Comparison of ENCODE assay signal across 8 cellular contexts in genomic region chr12:50110127-50110761, GRCh38. TPM values are rescaled to one million over a fixed set of nuclear protein-coding genes. Genes with fewer than 3 reads are reported as not detected.
DNase-seq lines count a peak whose midpoint lies in the region; ATAC-seq, FAIRE-seq and TF ChIP-seq lines count a peak whose summit lies in the region.

No MANE protein-coding gene starts in this region.

- 14 to 39% (median 28%) methylated on average over 8 of the region's 8 CpGs for WGBS in small intestine, 3 donors

- peak overlapping the region; percentile 86 for H3K27ac Mint-ChIP-seq in activated CD4-positive, alpha-beta T cell treated with anti-CD3 and anti-CD28 coated beads, Interleukin-2, amount 10 ng/mL, durations not matched to agents 24 days and 14 days

- peak overlapping the region; percentile 47 for H3K27ac ChIP-seq in RWPE2 (ENCODE audit: poor library complexity, severe bottlenecking)
- H3K27ac ChIP-seq in small intestine (ENCODE audit: low read depth in 1 of 2, low read length in 1 of 2), result peak overlapping the region; percentile 92

- peaks cover 7% of the 10 kb centered on the region for H3K36me3 Mint-ChIP-seq in activated CD4-positive, alpha-beta T cell treated with anti-CD3 and anti-CD28 coated beads, Interleukin-2, amount 10 ng/mL, durations not matched to agents 24 days and 14 days (ENCODE audit: low read depth)

- peak overlapping the region; percentile 32 for H3K4me3 Mint-ChIP-seq in activated CD4-positive, alpha-beta T cell treated with anti-CD3 and anti-CD28 coated beads, Interleukin-2, amount 10 ng/mL, durations not matched to agents 24 days and 14 days

- no peaks in the 10 kb centered on the region for H3K9me3 ChIP-seq in RWPE2 (ENCODE audit: severe bottlenecking)
- H3K9me3 ChIP-seq in small intestine (ENCODE audit: control insufficient read depth, low read depth), result no peaks in the 10 kb centered on the region

- no peak for TF ChIP-seq CTCF in RWPE2 (IDR thresholded peaks at IDR 0.05; ENCODE audit: poor library complexity, severe bottlenecking)

- intact Hi-C loops in activated CD4-positive, alpha-beta T cell treated with anti-CD3 and anti-CD28 coated beads, Interleukin-2, amount 10 ng/mL, durations not matched to agents 24 days and 14 days (cut with micrococcal nuclease), result no loop called here

- FAIRE-seq in small intestine (lab: Jason Lieb, UNC), result no peak

- H3K4me3 ChIP-seq in RWPE2 (ENCODE audit: severe bottlenecking) (no peak overlapping the region), small intestine (ENCODE audit: low read depth in 1 of 2, low read length in 2 of 2) (no peak overlapping the region)

- H3K36me3 ChIP-seq in RWPE2 (ENCODE audit: low read depth) (no peaks in the 10 kb centered on the region), small intestine (ENCODE audit: control insufficient read depth in 2 of 2, insufficient read depth in 2 of 2, low read length in 2 of 2) (no peaks in the 10 kb centered on the region)

- ATAC-seq in RWPE2 (ENCODE audit: low read depth) (no peak), HG03354 (IDR thresholded peaks at IDR 0.05; ENCODE audit: poor library complexity, severe bottlenecking, unreplicated experiment) (no peak), HG03039 (IDR thresholded peaks at IDR 0.05; ENCODE audit: unreplicated experiment) (no peak)

- peaks cover 13% of the 10 kb centered on the region for H3K4me1 ChIP-seq in RWPE2 (ENCODE audit: insufficient read depth, poor library complexity, severe bottlenecking)
- peaks cover 1 to 19% of the 10 kb centered on the region in 2 donors for H3K4me1 ChIP-seq in small intestine (ENCODE audit: control insufficient read depth in 2 of 2, insufficient read depth in 1 of 2, low read depth in 1 of 2, low read length in 1 of 2)

- no peaks in the 10 kb centered on the region for H3K9me3 Mint-ChIP-seq in activated CD4-positive, alpha-beta T cell treated with anti-CD3 and anti-CD28 coated beads, Interleukin-2, amount 10 ng/mL, durations not matched to agents 24 days and 14 days

- H3K4me1 Mint-ChIP-seq in activated CD4-positive, alpha-beta T cell treated with anti-CD3 and anti-CD28 coated beads, Interleukin-2, amount 10 ng/mL, durations not matched to agents 24 days and 14 days, result peaks cover 23% of the 10 kb centered on the region

- DNase-seq in activated CD4-positive, alpha-beta T cell treated with anti-CD3 and anti-CD28 coated beads, Interleukin-2, amount 10 ng/mL, durations not matched to agents 24 days and 14 days, result no peak
- DNase-seq in activated CD4-positive, alpha-beta T cell treated with anti-CD3 and anti-CD28 coated beads for 1 hour, result no peak
- DNase-seq in RWPE2 (ENCODE audit: low spot score), result no peak
- peak; percentile 58 for DNase-seq in germinal center (ENCODE audit: low spot score)
- peak; percentile 98 for DNase-seq in small intestine
- no peak for DNase-seq in NCI-H1092 (lab: John Stamatoyannopoulos, UW)

- no peaks in the 10 kb centered on the region for H3K27me3 Mint-ChIP-seq in activated CD4-positive, alpha-beta T cell treated with anti-CD3 and anti-CD28 coated beads, Interleukin-2, amount 10 ng/mL, durations not matched to agents 24 days and 14 days

- no peaks in the 10 kb centered on the region for H3K27me3 ChIP-seq in RWPE2 (ENCODE audit: insufficient read depth, poor library complexity, severe bottlenecking)
- no peaks in the 10 kb centered on the region for H3K27me3 ChIP-seq in small intestine (ENCODE audit: control insufficient read depth in 2 of 2, insufficient read depth in 2 of 2, low read length in 2 of 2)

RNA-seq across cellular contexts. Expression of gene COX14, which starts 1.8 kb away (rescaled TPM):
- total RNA-seq in activated CD4-positive, alpha-beta T cell treated with anti-CD3 and anti-CD28 coated beads, Interleukin-2, amount 10 ng/mL, durations not matched to agents 24 days and 14 days, result 44.0 and 45.0 TPM in 2 replicates
- polyA plus RNA-seq in small intestine, result 100 to 1,000 TPM; 133 to 236 (median 182) TPM

RNA-seq across cellular contexts. Expression of gene GPD1, which starts 6.4 kb away (rescaled TPM):
- 0.62 and 0.91 TPM in 2 replicates for total RNA-seq in activated CD4-positive, alpha-beta T cell treated with anti-CD3 and anti-CD28 coated beads, Interleukin-2, amount 10 ng/mL, durations not matched to agents 24 days and 14 days
- 100 to 1,000 TPM in 2 of 3 donors, 10 to 100 TPM in 1; 97.1 to 198 (median 117) TPM for polyA plus RNA-seq in small intestine

RNA-seq across cellular contexts. Expression of gene SMARCD1, which starts 25.1 kb away (rescaled TPM):
- 73.1 and 82.5 TPM in 2 replicates for total RNA-seq in activated CD4-positive, alpha-beta T cell treated with anti-CD3 and anti-CD28 coated beads, Interleukin-2, amount 10 ng/mL, durations not matched to agents 24 days and 14 days
- 10 to 100 TPM; 18.1 to 20.9 (median 20.6) TPM for polyA plus RNA-seq in small intestine

RNA-seq across cellular contexts. Expression of gene ASIC1, which starts 52.8 kb away (rescaled TPM):
- total RNA-seq in activated CD4-positive, alpha-beta T cell treated with anti-CD3 and anti-CD28 coated beads, Interleukin-2, amount 10 ng/mL, durations not matched to agents 24 days and 14 days, result 17.6 and 19.7 TPM in 2 replicates
- polyA plus RNA-seq in small intestine, result under 1 TPM in 2 of 3 donors, not detected in 1; 0.81 to 0.85 TPM

RNA-seq across cellular contexts. Expression of gene CERS5, which starts 56.9 kb away (rescaled TPM):
- 62.6 and 66.5 TPM in 2 replicates for total RNA-seq in activated CD4-positive, alpha-beta T cell treated with anti-CD3 and anti-CD28 coated beads, Interleukin-2, amount 10 ng/mL, durations not matched to agents 24 days and 14 days
- polyA plus RNA-seq in small intestine, result 10 to 100 TPM; 10.1 to 22.3 (median 15.4) TPM

Comparison
In these comparisons a context has a peak if more than half of its experiments do, and no peak if none do; other contexts are left out.
1. DNase-seq: peak in germinal center (single experiment) and small intestine (single experiment); none in activated CD4-positive, alpha-beta T cell treated with anti-CD3 and anti-CD28 coated beads, Interleukin-2, amount 10 ng/mL, durations not matched to agents 24 days and 14 days (single experiment), activated CD4-positive, alpha-beta T cell treated with anti-CD3 and anti-CD28 coated beads for 1 hour (single experiment), RWPE2 (single experiment) and NCI-H1092 (single experiment).